ENCODE assay signal across 11 cellular contexts in genomic region chr4:72430988-72431387, GRCh38.
"Had no signal": no experiment of that assay in that cellular context is flagged by ENCODE, and none has a peak within 500 bp of the region (broad histone marks: within the 10 kb centered on the region; RNA-seq: fewer than 3 reads in every experiment).

No MANE protein-coding gene starts in this region.

- H3K4me3 ChIP-seq: GM23248, GM23338, HAP-1 had no signal

- H3K27ac ChIP-seq: GM23248 had no signal

- H3K4me1 ChIP-seq: HAP-1 had no signal

- H3K36me3 ChIP-seq: HAP-1 had no signal

- DNase-seq: GM23248, GOT3, H7, H9, HCEC 1CT, HFFc6 had no signal

- ATAC-seq: GM23338, HCT116 had no signal

- FAIRE-seq: H1, H54 had no signal

- H3K9me3 ChIP-seq: HAP-1 had no signal
